17 cellular contexts compared by ENCODE assay signal in the genomic region with DNA sequence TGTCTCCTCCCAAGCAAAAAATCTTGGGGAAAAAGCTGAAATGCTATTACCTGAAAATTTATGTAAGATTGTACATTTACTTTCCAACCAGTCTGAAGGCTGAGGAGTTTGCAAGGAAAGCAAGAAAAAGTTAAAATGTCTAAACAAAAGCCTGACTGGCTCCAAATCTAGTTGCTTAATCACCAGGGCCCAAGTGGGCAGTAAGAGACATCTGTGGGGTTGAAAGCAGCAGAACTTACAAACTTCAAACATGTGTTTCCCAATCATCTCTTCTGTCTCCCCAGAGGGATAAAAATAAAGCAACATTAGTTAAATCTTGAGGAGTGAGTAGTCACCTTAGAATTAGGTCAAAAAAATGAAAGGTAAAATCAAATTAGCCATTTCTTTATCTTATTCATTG.
DNase-seq lines count a peak whose midpoint lies in the region; ATAC-seq and TF ChIP-seq lines count a peak whose summit lies in the region.
"Had no signal": no experiment of that assay in that cellular context is flagged by ENCODE, and none has a peak within 500 bp of the region (broad histone marks: within the 10 kb centered on the region; RNA-seq: fewer than 3 reads in every experiment).

No MANE protein-coding gene starts in this region.

- no peak for ATAC-seq in GM19035 (IDR thresholded peaks at IDR 0.05; ENCODE audit: unreplicated experiment)
- ATAC-seq: activated CD4-positive, CD25-positive, alpha-beta regulatory T cell treated with anti-CD3 and anti-CD28 coated beads, Interleukin-2, amount 50 U/mL, for 24 hours; effector memory CD8-positive, alpha-beta T cell had no signal

- no peak overlapping the region for H2BK12ac ChIP-seq in mesenchymal stem cell (ENCODE audit: low read length in 2 of 2)

- no peak overlapping the region for H3K4me2 ChIP-seq in mesenchymal stem cell (ENCODE audit: low read length, poor library complexity, severe bottlenecking)

- H3K23ac ChIP-seq in mesenchymal stem cell (ENCODE audit: low read length in 2 of 2): no peak overlapping the region

- H3K9me3 ChIP-seq in AG04450 (ENCODE audit: control insufficient read depth, insufficient read depth, low read length) (no peaks in the 10 kb centered on the region), mesenchymal stem cell (ENCODE audit: control insufficient read depth, low read length) (no peaks in the 10 kb centered on the region)
- H3K9me3 ChIP-seq: right lobe of liver had no signal

- DNase-seq in AG04450 (ENCODE audit: low read depth, low spot score) (peak; percentile 44), HCEC 1CT (peak; percentile 79), choroid plexus epithelial cell (ENCODE audit: low read depth) (peak; percentile 87), mesenchymal stem cell (peak; percentile 75), NCI-H146 treated with DMSO at 0.1 percent for 48 hours (lab: John Stamatoyannopoulos, UW; ENCODE audit: unreplicated experiment) (no peak), kidney tubule cell (ENCODE audit: low spot score) (no peak), NCI-H524 treated with DMSO at 0.1 percent for 48 hours (lab: John Stamatoyannopoulos, UW) (no peak)
- DNase-seq: effector memory CD8-positive, alpha-beta T cell; head of caudate nucleus; NCI-H1694 treated with DMSO at 0.1 percent for 48 hours; NCI-H510A; nephron progenitor cell; right lobe of liver; stimulated activated naive B cell treated with anti-CD40 and anti-IgM and Interleukin-4, amounts not matched to agents 10 μg/mL and 1 μg/mL and 100 μg/mL, for 72 hours had no signal

- no peak overlapping the region for H2AK5ac ChIP-seq in mesenchymal stem cell (ENCODE audit: low read length, severe bottlenecking)

- H2BK15ac ChIP-seq in mesenchymal stem cell (ENCODE audit: low read depth, poor library complexity, severe bottlenecking): no peak overlapping the region

- no peak overlapping the region for H2BK120ac ChIP-seq in mesenchymal stem cell (ENCODE audit: low read depth, low read length)

- no peaks in the 10 kb centered on the region for H3K27me3 ChIP-seq in AG04450 (ENCODE audit: control insufficient read depth, insufficient read depth, low read length)
- no peaks in the 10 kb centered on the region for H3K27me3 ChIP-seq in mesenchymal stem cell (ENCODE audit: control insufficient read depth in 1 of 2, insufficient read depth in 1 of 2, low read length in 2 of 2)
- H3K27me3 ChIP-seq: cardiac muscle cell, right lobe of liver had no signal

- H3K4ac ChIP-seq in mesenchymal stem cell (ENCODE audit: low read depth in 1 of 2, low read length in 2 of 2): no peak overlapping the region

- no peak overlapping the region for H2AFZ ChIP-seq in mesenchymal stem cell (ENCODE audit: low read depth, low read length)

- H3K4me1 ChIP-seq in mesenchymal stem cell (ENCODE audit: control insufficient read depth, insufficient read depth, low read depth, low read length): peaks cover 4% of the 10 kb centered on the region

- CTCF ChIA-PET in AG04450 (lab: Charles Lee): interaction anchor here (2.1 to 5.6 kb wide), 2 partner anchors 121 to 197 kb away, joined by 6 to 116 read pairs; no protein-coding TSS in a partner anchor

- no peak overlapping the region for H2BK5ac ChIP-seq in mesenchymal stem cell (ENCODE audit: low read depth, low read length, poor library complexity, severe bottlenecking)

- peaks cover 3 to 8% of the 10 kb centered on the region in 2 experiments for H3K36me3 ChIP-seq in mesenchymal stem cell (ENCODE audit: control insufficient read depth in 1 of 2, insufficient read depth in 2 of 2, low read depth in 1 of 2, low read length in 2 of 2)
- H3K36me3 ChIP-seq: cardiac muscle cell had no signal

- peaks cover 1% of the 10 kb centered on the region for H3K79me1 ChIP-seq in mesenchymal stem cell (replicated peaks; ENCODE audit: low read length, poor library complexity, severe bottlenecking)

- peak overlapping the region; percentile 71 for H3K9ac ChIP-seq in mesenchymal stem cell (ENCODE audit: low read length)

- no peak overlapping the region for H3K27ac ChIP-seq in AG04450 (ENCODE audit: low read depth, low read length)
- peak overlapping the region; percentile 55 for H3K27ac ChIP-seq in mesenchymal stem cell (ENCODE audit: low read length, poor library complexity, severe bottlenecking)
- H3K27ac ChIP-seq: cardiac muscle cell had no signal

- no peak overlapping the region for H4K8ac ChIP-seq in mesenchymal stem cell (ENCODE audit: low read length)

- no peak overlapping the region for H4K91ac ChIP-seq in mesenchymal stem cell (ENCODE audit: low read length)

- POLR2A ChIA-PET in AG04450 (lab: Yijun Ruan, JAX): no interaction called here

- H3K14ac ChIP-seq in mesenchymal stem cell (ENCODE audit: low read length in 2 of 2): no peak overlapping the region

- H3K4me3 ChIP-seq in AG04450 (ENCODE audit: low read depth, low read length): no peak overlapping the region
- no peak overlapping the region for H3K4me3 ChIP-seq in choroid plexus epithelial cell (ENCODE audit: low read depth, low read length)
- H3K4me3 ChIP-seq in mesenchymal stem cell (ENCODE audit: insufficient read depth in 1 of 2, low read depth in 1 of 2, low read length in 2 of 2): peak overlapping the region in 1 of 2 experiments; percentile 38
- H3K4me3 ChIP-seq: cardiac muscle cell, right lobe of liver had no signal

- TF ChIP-seq CTCF in AG04450 (IDR thresholded peaks at IDR 0.05; ENCODE audit: low read depth, low read length) (no peak), choroid plexus epithelial cell (conservative IDR thresholded peaks at IDR 0.05; ENCODE audit: low read depth, low read length) (no peak)

- no peak overlapping the region for H3K18ac ChIP-seq in mesenchymal stem cell (ENCODE audit: low read depth in 1 of 2, low read length in 2 of 2)

Comparison
In these comparisons a context has a peak if more than half of its experiments do, and no peak if none do; other contexts are left out.
1. DNase-seq: peak in AG04450 (single experiment), HCEC 1CT (single experiment), choroid plexus epithelial cell (single experiment) and mesenchymal stem cell (single experiment); none in NCI-H146 treated with DMSO at 0.1 percent for 48 hours (single experiment), kidney tubule cell (single experiment) and NCI-H524 treated with DMSO at 0.1 percent for 48 hours (single experiment).